ENCODE assay signal across 10 cellular contexts in the genomic region with DNA sequence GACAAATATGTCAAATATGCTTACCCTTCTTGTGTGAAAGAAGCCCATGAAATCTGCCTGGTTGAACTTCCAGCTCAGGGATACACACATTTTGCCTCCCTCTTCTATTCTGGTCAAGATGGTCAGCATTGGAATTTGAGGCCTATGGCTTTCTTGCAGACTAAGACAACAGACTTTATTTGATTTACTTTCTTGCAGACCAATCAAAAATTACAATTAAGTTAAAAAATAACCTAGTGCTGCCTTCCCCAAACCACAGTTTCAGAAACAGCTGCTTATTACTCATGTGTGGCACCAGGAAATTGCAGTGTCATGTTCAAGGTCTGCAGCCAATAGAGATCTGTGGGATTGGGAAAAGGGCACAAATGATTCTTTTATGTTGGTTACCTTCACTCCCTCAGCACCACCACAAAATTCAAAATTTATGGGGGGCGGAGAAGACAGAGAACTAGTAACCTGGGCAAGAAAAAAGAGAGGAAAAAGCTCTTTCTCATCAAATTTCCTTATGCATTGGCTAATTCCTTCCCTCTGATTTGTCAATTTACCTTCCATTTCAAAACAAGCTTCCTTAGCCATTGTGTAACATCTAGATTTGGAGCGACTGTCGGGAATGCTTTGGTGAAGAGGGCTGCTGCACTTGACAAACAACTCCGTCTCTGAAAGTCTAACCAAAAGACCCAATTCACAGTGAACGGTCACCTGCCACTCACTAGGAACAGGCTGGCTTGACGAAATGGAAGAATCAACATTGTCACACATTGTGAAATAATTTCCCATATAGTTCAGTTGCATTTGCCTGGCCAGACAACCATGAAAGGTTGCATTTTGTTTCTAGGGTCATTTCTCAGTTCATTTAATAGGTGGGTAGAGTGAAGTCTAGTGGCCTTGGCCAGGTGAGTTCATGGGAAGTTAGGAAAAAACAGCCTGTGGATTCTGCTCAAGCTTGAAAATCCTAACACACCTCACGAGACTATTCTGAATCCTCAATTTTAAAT.
A peak's percentile ranks its signal among the peaks of the same experiment; 100 is the strongest.
DNase-seq lines count a peak whose midpoint lies in the region; ATAC-seq, FAIRE-seq and TF ChIP-seq lines count a peak whose summit lies in the region.
"Had no signal": no experiment of that assay in that cellular context is flagged by ENCODE, and none has a peak within 500 bp of the region (broad histone marks: within the 10 kb centered on the region; RNA-seq: fewer than 3 reads in every experiment).

No MANE protein-coding gene starts in this region.

- H2AFZ ChIP-seq in osteoblast (ENCODE audit: low read length), result peak overlapping the region; percentile 43

- TF ChIP-seq POLR2A in stomach (IDR thresholded peaks at IDR 0.05), result no peak

- no peaks in the 10 kb centered on the region for H3K36me3 ChIP-seq in bronchial epithelial cell (ENCODE audit: control insufficient read depth, insufficient read depth, low read length)
- no peaks in the 10 kb centered on the region for H3K36me3 ChIP-seq in osteoblast (ENCODE audit: insufficient read depth, low read length)
- no peaks in the 10 kb centered on the region for H3K36me3 ChIP-seq in stomach

- ATAC-seq in GM18511 (IDR thresholded peaks at IDR 0.05; ENCODE audit: unreplicated experiment) (peak; percentile 65), right cardiac atrium (no peak), GM18520 (IDR thresholded peaks at IDR 0.05; ENCODE audit: unreplicated experiment) (no peak)

- FAIRE-seq in bronchial epithelial cell (lab: Jason Lieb, UNC), result no peak

- no peak for TF ChIP-seq EP300 in stomach (IDR thresholded peaks at IDR 0.05)

- H3K9me3 ChIP-seq in osteoblast (ENCODE audit: low read depth, low read length), result no peaks in the 10 kb centered on the region
- H3K9me3 ChIP-seq in right cardiac atrium (ENCODE audit: control insufficient read depth, low read length), result no peaks in the 10 kb centered on the region
- no peaks in the 10 kb centered on the region for H3K9me3 ChIP-seq in stomach

- H3K4me3 ChIP-seq in bronchial epithelial cell (ENCODE audit: low read depth, low read length) (no peak overlapping the region), osteoblast (ENCODE audit: insufficient read depth, low read length) (no peak overlapping the region), right cardiac atrium (ENCODE audit: low read length) (no peak overlapping the region), stomach (no peak overlapping the region)

- H4K20me1 ChIP-seq in osteoblast (ENCODE audit: insufficient read depth, low read length), result no peaks in the 10 kb centered on the region

- peak overlapping the region; percentile 38 for H3K4me2 ChIP-seq in osteoblast (ENCODE audit: insufficient read depth, low read length)

- H3K27ac ChIP-seq in osteoblast (ENCODE audit: low read depth, low read length) (peak overlapping the region; percentile 76), right cardiac atrium (ENCODE audit: low read length) (no peak overlapping the region), stomach (no peak overlapping the region)

- DNase-seq in HK-2 (ENCODE audit: unreplicated experiment) (peak; percentile 47), bronchial epithelial cell (ENCODE audit: low read depth) (peak; percentile 59), osteoblast (ENCODE audit: insufficient read length, low spot score, missing footprints) (peak; percentile 54), right cardiac atrium (no peak), stomach (no peak), RKO (ENCODE audit: low spot score) (no peak)
- DNase-seq: activated CD4-positive, alpha-beta T cell treated with anti-CD3 and anti-CD28 coated beads for 4 hours; NCI-H1436 treated with DMSO at 0.1 percent for 48 hours had no signal

- 80% methylated on average over 7 of the region's 7 CpGs for WGBS in right cardiac atrium
- 59 to 94% (median 87%) methylated on average over 7 of the region's 7 CpGs for WGBS in stomach, 5 donors

- intact Hi-C loops in right cardiac atrium (cut with DNase I), result no loop called here
- intact Hi-C loops in stomach (cut with DNase I; ENCODE audit: low total_unique reads), result no loop called here

- no peaks in the 10 kb centered on the region for H3K79me2 ChIP-seq in osteoblast (ENCODE audit: insufficient read depth, low read length)

- H3K4me1 ChIP-seq in osteoblast (ENCODE audit: insufficient read depth, low read length), result peaks cover 17% of the 10 kb centered on the region
- H3K4me1 ChIP-seq in right cardiac atrium (ENCODE audit: control insufficient read depth, insufficient read depth, low read length), result no peaks in the 10 kb centered on the region
- peaks cover 0 to 12% (median 8%) of the 10 kb centered on the region in 4 donors for H3K4me1 ChIP-seq in stomach

- no peaks in the 10 kb centered on the region for H3K27me3 ChIP-seq in bronchial epithelial cell (ENCODE audit: control insufficient read depth, insufficient read depth, low read length)
- no peaks in the 10 kb centered on the region for H3K27me3 ChIP-seq in osteoblast (ENCODE audit: insufficient read depth, low read length)
- no peaks in the 10 kb centered on the region for H3K27me3 ChIP-seq in right cardiac atrium (ENCODE audit: control insufficient read depth, insufficient read depth)
- H3K27me3 ChIP-seq in stomach, result no peaks in the 10 kb centered on the region

- TF ChIP-seq CTCF in bronchial epithelial cell (IDR thresholded peaks at IDR 0.05; ENCODE audit: insufficient read depth, low read length, severe bottlenecking), result no peak
- TF ChIP-seq CTCF in osteoblast (IDR thresholded peaks at IDR 0.05; ENCODE audit: extremely low read depth, low read depth, low read length), result no peak
- TF ChIP-seq CTCF in stomach (IDR thresholded peaks at IDR 0.05), result no peak

Comparison
In these comparisons a context has a peak if more than half of its experiments do, and no peak if none do; other contexts are left out.
1. DNase-seq: peak in HK-2 (single experiment), bronchial epithelial cell (single experiment) and osteoblast (single experiment); none in right cardiac atrium (0 of 3), stomach (single experiment) and RKO (single experiment).